Comparison of ENCODE assay signal across 8 cellular contexts in the genomic region with DNA sequence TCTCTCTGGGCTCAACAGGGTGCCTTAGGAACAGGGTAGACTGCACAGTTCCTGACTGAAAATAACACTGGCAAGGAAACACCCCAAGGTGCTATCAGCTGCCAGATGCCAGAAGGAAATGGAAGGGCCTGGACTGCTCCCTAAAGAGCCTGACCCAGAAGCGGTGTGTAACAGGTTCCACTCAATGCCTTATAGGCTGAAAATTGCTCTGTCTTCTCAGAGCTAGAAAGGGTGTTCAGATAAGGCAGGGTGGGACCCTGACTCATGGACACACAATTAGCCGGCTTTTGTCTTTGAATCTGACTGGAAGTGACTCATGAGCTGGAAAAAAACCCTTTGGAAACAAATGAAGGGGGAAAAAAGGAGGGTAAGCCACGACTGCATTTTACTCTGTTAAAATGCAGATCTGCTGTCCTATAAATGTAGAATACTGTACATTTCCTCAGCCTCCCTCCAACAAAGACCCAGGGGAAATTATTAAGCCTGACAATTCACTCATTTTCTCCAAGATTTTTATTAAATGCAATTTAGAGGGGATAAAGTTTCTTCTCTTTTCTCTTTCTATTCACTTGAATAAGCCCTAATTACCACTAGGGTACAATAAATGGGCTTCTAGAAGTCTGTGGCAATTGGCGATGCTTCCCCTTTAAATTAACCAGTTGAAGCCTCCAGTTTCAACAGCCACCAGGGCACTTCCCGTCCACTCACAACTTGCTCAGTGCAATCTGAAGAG.
DNase-seq lines count a peak whose midpoint lies in the region; ATAC-seq and TF ChIP-seq lines count a peak whose summit lies in the region.

No MANE protein-coding gene starts in this region.

- H3K4me1 Mint-ChIP-seq in mesothelial cell of epicardium, result peaks cover 59% of the 10 kb centered on the region

- H3K9me1 ChIP-seq in IMR-90 (ENCODE audit: insufficient read depth, low read length), result no peaks in the 10 kb centered on the region

- H3K4me1 ChIP-seq in IMR-90 (ENCODE audit: control insufficient read depth, insufficient read depth, low read length), result peaks cover 27% of the 10 kb centered on the region
- no peaks in the 10 kb centered on the region for H3K4me1 ChIP-seq in urinary bladder (ENCODE audit: insufficient read depth)

- H4K5ac ChIP-seq in IMR-90 (ENCODE audit: low read depth, low read length), result peak overlapping the region; percentile 97

- dilution Hi-C loops in IMR-90 (cut with HindIII; ENCODE audit: low sequenced_read_pairs, unreplicated experiment), result no loop called here

- H3K9ac ChIP-seq in IMR-90 (ENCODE audit: low read depth, low read length), result peak overlapping the region; percentile 3

- in situ Hi-C loops in IMR-90 (cut with MboI; ENCODE audit: low sequenced_read_pairs), result loop anchor here (10.0 kb wide), 1 partner anchor 303 kb away; no protein-coding TSS in a partner anchor

- TF ChIP-seq CTCF in IMR-90 (conservative IDR thresholded peaks at IDR 0.05; ENCODE audit: low read depth, low read length) (no peak), mesothelial cell of epicardium (IDR thresholded peaks at IDR 0.05; ENCODE audit: unreplicated experiment) (no peak)

- peak overlapping the region; percentile 66; the same call in 1 of the 2 replicates for H3K4me2 ChIP-seq in IMR-90 (ENCODE audit: low read depth, low read length)

- no peak for TF ChIP-seq POLR2A in IMR-90 (IDR thresholded peaks at IDR 0.05; ENCODE audit: low read depth, low read length)

- H3K36me3 Mint-ChIP-seq in mesothelial cell of epicardium, result no peaks in the 10 kb centered on the region

- peak overlapping the region; percentile 88 for H2BK5ac ChIP-seq in IMR-90 (ENCODE audit: low read depth, low read length, poor library complexity, severe bottlenecking)

- H3K4me3 ChIP-seq in IMR-90 (ENCODE audit: insufficient read depth, low read depth, low read length), result no peak overlapping the region
- no peak overlapping the region for H3K4me3 ChIP-seq in urinary bladder (ENCODE audit: low read depth, low read length)

- no peaks in the 10 kb centered on the region for H3K27me3 Mint-ChIP-seq in mesothelial cell of epicardium (ENCODE audit: low read depth)

- peak overlapping the region; percentile 80 for H3K14ac ChIP-seq in IMR-90 (replicated peaks; ENCODE audit: low read depth, low read length)

- intact Hi-C loops in IMR-90 (cut with micrococcal nuclease), result no loop called here

- peak overlapping the region; percentile 60 for H3K4me3 Mint-ChIP-seq in mesothelial cell of epicardium

- H4K20me1 ChIP-seq in IMR-90 (ENCODE audit: insufficient read depth, low read length), result no peaks in the 10 kb centered on the region

- WGBS in IMR-90 (ENCODE audit: extremely low coverage in 2 of 2, insufficient read length in 1 of 2), 2 experiments, result 8% methylated on average over 2 of the region's 5 CpGs; no CpG with 5 or more reads in 1 of the 2 experiments
- 20% methylated on average over 5 of the region's 5 CpGs for WGBS in urinary bladder

- H4K8ac ChIP-seq in IMR-90 (ENCODE audit: low read depth in 2 of 2, low read length in 2 of 2), result peak overlapping the region; percentile 56 to 74

- H3K18ac ChIP-seq in IMR-90 (ENCODE audit: low read depth, low read length), result peak overlapping the region; percentile 88

- CTCF ChIA-PET in IMR-90 (lab: Yijun Ruan, JAX), result interaction anchor here (0.6 kb wide), 1 partner anchor 134 kb away, joined by 4 read pairs; no protein-coding TSS in a partner anchor

- H3K9me3 Mint-ChIP-seq in mesothelial cell of epicardium, result no peaks in the 10 kb centered on the region

- H3K23ac ChIP-seq in IMR-90 (ENCODE audit: low read depth, low read length), result peak overlapping the region; percentile 55

- H3K4ac ChIP-seq in IMR-90 (ENCODE audit: low read depth, low read length), result peak overlapping the region; percentile 82

- H2BK15ac ChIP-seq in IMR-90 (ENCODE audit: low read depth, low read length), result peak overlapping the region; percentile 75; the same call in 2 of the 3 replicates

- H3K27me3 ChIP-seq in IMR-90 (ENCODE audit: control insufficient read depth, insufficient read depth, low read length), result no peaks in the 10 kb centered on the region

- no peaks in the 10 kb centered on the region for H3K9me3 ChIP-seq in IMR-90 (ENCODE audit: control insufficient read depth, insufficient read depth, low read length)

- peak overlapping the region; percentile 86 for H2BK120ac ChIP-seq in IMR-90 (ENCODE audit: low read depth, low read length)

- H2AFZ ChIP-seq in IMR-90 (replicated peaks; ENCODE audit: low read length, poor library complexity), result peak overlapping the region; percentile 73

- H3K27ac ChIP-seq in IMR-90 (ENCODE audit: insufficient read depth, low read length) (peak overlapping the region; percentile 59), urinary bladder (ENCODE audit: low read depth) (peak overlapping the region; percentile 63)

- peak overlapping the region; percentile 75 for H2AK9ac ChIP-seq in IMR-90 (replicated peaks; ENCODE audit: low read depth, low read length, poor library complexity)

- DNase-seq in ELR (ENCODE audit: low read depth) (peak; percentile 97), IMR-90 (peak; percentile 89), SKM-1 treated with dmso at 0.1 percent for 144 hours (lab: John Stamatoyannopoulos, UW; ENCODE audit: unreplicated experiment) (peak; percentile 58), dermis microvascular lymphatic vessel endothelial cell (ENCODE audit: low read depth in 2 of 2) (peak; percentile 85 to 97), mesothelial cell of epicardium (ENCODE audit: low spot score in 2 of 2, unreplicated experiment in 2 of 2) (no peak)
- no peak for DNase-seq in activated effector memory CD4-positive, alpha-beta T cell treated with Interleukin-2 at 50 U/mL for 16 hours

- H4K91ac ChIP-seq in IMR-90 (ENCODE audit: insufficient read depth, low read depth, low read length), result peak overlapping the region; percentile 85

- H3K36me3 ChIP-seq in IMR-90 (ENCODE audit: control insufficient read depth, insufficient read depth, low read length), result no peaks in the 10 kb centered on the region
- H3K36me3 ChIP-seq in urinary bladder (ENCODE audit: insufficient read depth), result no peaks in the 10 kb centered on the region

- peak overlapping the region; percentile 89 for H3K56ac ChIP-seq in IMR-90 (ENCODE audit: extremely low read depth, insufficient read depth, low read length)

- H2AK5ac ChIP-seq in IMR-90 (ENCODE audit: low read depth, low read length), result peak overlapping the region; percentile 73

- ATAC-seq in IMR-90 (ENCODE audit: low read depth) (peak; percentile 24), HG03378 (IDR thresholded peaks at IDR 0.05; ENCODE audit: unreplicated experiment) (no peak)

- H2BK20ac ChIP-seq in IMR-90 (ENCODE audit: low read depth, low read length), result peak overlapping the region; percentile 73

- TF ChIP-seq RAD21 in IMR-90 (IDR thresholded peaks at IDR 0.05; ENCODE audit: low read length), result peak; percentile 23

- H3K27ac Mint-ChIP-seq in mesothelial cell of epicardium, result peak overlapping the region; percentile 89

- POLR2A ChIA-PET in IMR-90 (lab: Charles Lee; ENCODE audit: unreplicated experiment), result no interaction called here

- BruUV-seq in IMR-90 (replicated peaks; lab: Mats Ljungman, UMichigan), result no TSS peak

- peaks cover 0 to 15% of the 10 kb centered on the region in 2 experiments; a peak in 2 of 4 replicates for H3K79me1 ChIP-seq in IMR-90 (ENCODE audit: low read depth in 1 of 2, low read length in 2 of 2)

TF ChIP-seq in IMR-90, 13 proteins besides CTCF, POLR2A, EP300 and RAD21:
- no peak for TF ChIP-seq CEBPB (IDR thresholded peaks at IDR 0.05; ENCODE audit: low read depth, low read length)
- peak; percentile 90 for TF ChIP-seq FOS (IDR thresholded peaks at IDR 0.05; ENCODE audit: low read depth, low read length)

Comparison
In these comparisons a context has a peak if more than half of its experiments do, and no peak if none do; other contexts are left out.
1. DNase-seq: peak in ELR (single experiment), IMR-90 (single experiment), SKM-1 treated with dmso at 0.1 percent for 144 hours (single experiment) and dermis microvascular lymphatic vessel endothelial cell (2 of 2); none in mesothelial cell of epicardium (0 of 2) and activated effector memory CD4-positive, alpha-beta T cell treated with Interleukin-2 at 50 U/mL for 16 hours (single experiment).